ENCODE assay signal across 13 cellular contexts in genomic region chr1:173414136-173414535, GRCh38.
DNase-seq lines count a peak whose midpoint lies in the region; ATAC-seq and TF ChIP-seq lines count a peak whose summit lies in the region.
"Had no signal": no experiment of that assay in that cellular context is flagged by ENCODE, and none has a peak within 500 bp of the region (broad histone marks: within the 10 kb centered on the region; RNA-seq: fewer than 3 reads in every experiment).

No MANE protein-coding gene starts in this region.

- peak; percentile 47 to 75 for DNase-seq in NOMO-1 (lab: John Stamatoyannopoulos, UW; ENCODE audit: unreplicated experiment in 2 of 2)
- DNase-seq in COR-L47 (lab: John Stamatoyannopoulos, UW) = no peak
- DNase-seq in ovary = no peak
- DNase-seq in activated CD4-positive, CD25-positive, alpha-beta regulatory T cell (lab: John Stamatoyannopoulos, UW) = no peak
- DNase-seq: activated T-cell treated with anti-CD3 and anti-CD28 coated beads, Interleukin-2, amount 50 U/mL, for 1 hour; stimulated activated CD4-positive, alpha-beta T cell treated with anti-CD3 and anti-CD28 coated beads, Interleukin-2, amount 100 ng/mL, for 24 hours had no signal

- TF ChIP-seq POLR2A in ovary (IDR thresholded peaks at IDR 0.05) = no peak

- no peak for TF ChIP-seq EP300 in ovary (IDR thresholded peaks at IDR 0.05)

- H3K4me3 ChIP-seq in GM08714 (ENCODE audit: low read length) (peak overlapping the region; percentile 29; the same call in 1 of the 2 replicates), ovary (no peak overlapping the region)
- H3K4me3 ChIP-seq: heart right ventricle, SK-N-MC, vagina had no signal

- no peak overlapping the region for H3K27ac ChIP-seq in ovary
- H3K27ac ChIP-seq: SK-N-MC, vagina had no signal

- peaks cover 6% of the 10 kb centered on the region for H3K4me1 ChIP-seq in ovary (ENCODE audit: insufficient read depth)
- H3K4me1 ChIP-seq: vagina had no signal

- no peaks in the 10 kb centered on the region for H3K9me3 ChIP-seq in ovary
- H3K9me3 ChIP-seq: heart right ventricle, vagina had no signal

- intact Hi-C loops in ovary (cut with DNase I) = loop anchor here in 2 of 4 donors (10.0 kb wide), 3 partner anchors 411 to 1331 kb away; partner anchors contain the start of genes CENPL (in 1 of the 2) and DARS2 (in 1 of the 2)

- WGBS in ovary, 3 donors = 84 to 89% (median 86%) methylated on average over 3 of the region's 3 CpGs

- peak; percentile 59 for ATAC-seq in GM19395 (IDR thresholded peaks at IDR 0.05; ENCODE audit: unreplicated experiment)
- ATAC-seq in HG02970 (IDR thresholded peaks at IDR 0.05; ENCODE audit: low FRiP score, unreplicated experiment) = peak; percentile 46
- no peak for ATAC-seq in activated CD4-positive, CD25-positive, alpha-beta regulatory T cell treated with anti-CD3 and anti-CD28 coated beads, Interleukin-2, amount 50 U/mL, for 24 hours

- TF ChIP-seq CTCF in ovary (IDR thresholded peaks at IDR 0.05) = no peak

- H3K27me3 ChIP-seq in ovary = no peaks in the 10 kb centered on the region
- H3K27me3 ChIP-seq: heart right ventricle, vagina had no signal

- no peaks in the 10 kb centered on the region for H3K36me3 ChIP-seq in ovary
- H3K36me3 ChIP-seq: vagina had no signal

Comparison
In these comparisons a context has a peak if more than half of its experiments do, and no peak if none do; other contexts are left out.
1. ATAC-seq: peak in GM19395 (single experiment) and HG02970 (single experiment); none in activated CD4-positive, CD25-positive, alpha-beta regulatory T cell treated with anti-CD3 and anti-CD28 coated beads, Interleukin-2, amount 50 U/mL, for 24 hours (0 of 2).
2. DNase-seq: peak in NOMO-1 (2 of 2); none in COR-L47 (single experiment), ovary (0 of 5) and activated CD4-positive, CD25-positive, alpha-beta regulatory T cell (0 of 4).